ENCODE assay signal across 1 cellular context in genomic region chr12:12901158-12901791, GRCh38.
TF ChIP-seq lines count a peak whose summit lies in the region.

No MANE protein-coding gene starts in this region.

TF ChIP-seq in HEK293, 187 proteins besides CTCF, POLR2A, EP300 and RAD21 (continued from another document and continues in another):
- TF ChIP-seq HOXD13 (CRISPR knock-in tag; IDR thresholded peaks at IDR 0.05; ENCODE audit: borderline replicate concordance) (no peak), ZNF350 (tag by site-specific recombination; IDR thresholded peaks at IDR 0.05) (no peak), SETDB1 (IDR thresholded peaks at IDR 0.05; ENCODE audit: insufficient read length, low read length) (no peak), PRDM2 (tag by site-specific recombination; IDR thresholded peaks at IDR 0.05; ENCODE audit: borderline replicate concordance) (no peak), ZNF202 (tag by site-specific recombination; IDR thresholded peaks at IDR 0.05; ENCODE audit: borderline replicate concordance) (no peak), ZNF10 (tag by site-specific recombination; IDR thresholded peaks at IDR 0.05) (peak; percentile 80), SP7 (tag by site-specific recombination; IDR thresholded peaks at IDR 0.05) (peak; percentile 72), ZNF664 (tag by site-specific recombination; IDR thresholded peaks at IDR 0.05) (no peak), ZNF629 (tag by site-specific recombination; IDR thresholded peaks at IDR 0.05) (peak; percentile 33; the same call in 1 of the 2 replicates), ZNF692 (tag by site-specific recombination; IDR thresholded peaks at IDR 0.05) (0 out of 2 replicates have a peak, but pooled peaks have one; percentile 29), SP3 (tag by site-specific recombination; IDR thresholded peaks at IDR 0.05) (no peak), ZNF626 (tag by site-specific recombination; IDR thresholded peaks at IDR 0.05) (no peak), ZNF133 (tag by site-specific recombination; IDR thresholded peaks at IDR 0.05) (no peak), ZNF76 (tag by site-specific recombination; IDR thresholded peaks at IDR 0.05; ENCODE audit: borderline replicate concordance, low read depth) (no peak), ZNF423 (tag by site-specific recombination; IDR thresholded peaks at IDR 0.05) (no peak), GLI4 (tag by site-specific recombination; IDR thresholded peaks at IDR 0.05) (no peak), ZNF580 (tag by site-specific recombination; IDR thresholded peaks at IDR 0.05) (no peak; the same call in 1 of the 2 replicates), ZNF335 (tag by site-specific recombination; conservative IDR thresholded peaks at IDR 0.05) (0 out of 2 replicates have a peak, but pooled peaks have one; percentile 36), ZNF747 (tag by site-specific recombination; IDR thresholded peaks at IDR 0.05) (no peak), ZNF548 (tag by site-specific recombination; IDR thresholded peaks at IDR 0.05) (no peak), ELK4 (IDR thresholded peaks at IDR 0.05; ENCODE audit: borderline replicate concordance, low read depth, low read length) (no peak), ZNF398 (tag by site-specific recombination; IDR thresholded peaks at IDR 0.05) (no peak), ZNF221 (tag by site-specific recombination; IDR thresholded peaks at IDR 0.05; ENCODE audit: borderline replicate concordance) (no peak), ZNF302 (tag by site-specific recombination; IDR thresholded peaks at IDR 0.05; ENCODE audit: low read depth) (no peak), ZNF138 (tag by site-specific recombination; IDR thresholded peaks at IDR 0.05; ENCODE audit: borderline replicate concordance) (no peak), ZNF777 (tag by site-specific recombination; IDR thresholded peaks at IDR 0.05; ENCODE audit: borderline replicate concordance) (no peak), ZNF174 (tag by site-specific recombination; IDR thresholded peaks at IDR 0.05) (no peak), ZBTB48 (tag by site-specific recombination; IDR thresholded peaks at IDR 0.05) (no peak), ZNF324 (tag by site-specific recombination; IDR thresholded peaks at IDR 0.05) (0 out of 2 replicates have a peak, but pooled peaks have one; percentile 6), ZNF266 (tag by site-specific recombination; IDR thresholded peaks at IDR 0.05; ENCODE audit: low read depth) (no peak)
- TF ChIP-seq, protein P1, sequence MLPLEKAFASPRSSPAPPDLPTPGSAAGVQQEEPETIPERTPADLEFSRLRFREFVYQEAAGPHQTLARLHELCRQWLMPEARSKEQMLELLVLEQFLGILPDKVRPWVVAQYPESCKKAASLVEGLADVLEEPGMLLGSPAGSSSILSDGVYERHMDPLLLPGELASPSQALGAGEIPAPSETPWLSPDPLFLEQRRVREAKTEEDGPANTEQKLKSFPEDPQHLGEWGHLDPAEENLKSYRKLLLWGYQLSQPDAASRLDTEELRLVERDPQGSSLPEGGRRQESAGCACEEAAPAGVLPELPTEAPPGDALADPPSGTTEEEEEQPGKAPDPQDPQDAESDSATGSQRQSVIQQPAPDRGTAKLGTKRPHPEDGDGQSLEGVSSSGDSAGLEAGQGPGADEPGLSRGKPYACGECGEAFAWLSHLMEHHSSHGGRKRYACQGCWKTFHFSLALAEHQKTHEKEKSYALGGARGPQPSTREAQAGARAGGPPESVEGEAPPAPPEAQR (tag by site-specific recombination; IDR thresholded peaks at IDR 0.05): no peak
- TF ChIP-seq, protein P2, sequence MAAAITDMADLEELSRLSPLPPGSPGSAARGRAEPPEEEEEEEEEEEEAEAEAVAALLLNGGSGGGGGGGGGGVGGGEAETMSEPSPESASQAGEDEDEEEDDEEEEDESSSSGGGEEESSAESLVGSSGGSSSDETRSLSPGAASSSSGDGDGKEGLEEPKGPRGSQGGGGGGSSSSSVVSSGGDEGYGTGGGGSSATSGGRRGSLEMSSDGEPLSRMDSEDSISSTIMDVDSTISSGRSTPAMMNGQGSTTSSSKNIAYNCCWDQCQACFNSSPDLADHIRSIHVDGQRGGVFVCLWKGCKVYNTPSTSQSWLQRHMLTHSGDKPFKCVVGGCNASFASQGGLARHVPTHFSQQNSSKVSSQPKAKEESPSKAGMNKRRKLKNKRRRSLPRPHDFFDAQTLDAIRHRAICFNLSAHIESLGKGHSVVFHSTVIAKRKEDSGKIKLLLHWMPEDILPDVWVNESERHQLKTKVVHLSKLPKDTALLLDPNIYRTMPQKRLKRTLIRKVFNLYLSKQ (tag by site-specific recombination; IDR thresholded peaks at IDR 0.05; ENCODE audit: borderline replicate concordance): no peak
- TF ChIP-seq, protein P3, sequence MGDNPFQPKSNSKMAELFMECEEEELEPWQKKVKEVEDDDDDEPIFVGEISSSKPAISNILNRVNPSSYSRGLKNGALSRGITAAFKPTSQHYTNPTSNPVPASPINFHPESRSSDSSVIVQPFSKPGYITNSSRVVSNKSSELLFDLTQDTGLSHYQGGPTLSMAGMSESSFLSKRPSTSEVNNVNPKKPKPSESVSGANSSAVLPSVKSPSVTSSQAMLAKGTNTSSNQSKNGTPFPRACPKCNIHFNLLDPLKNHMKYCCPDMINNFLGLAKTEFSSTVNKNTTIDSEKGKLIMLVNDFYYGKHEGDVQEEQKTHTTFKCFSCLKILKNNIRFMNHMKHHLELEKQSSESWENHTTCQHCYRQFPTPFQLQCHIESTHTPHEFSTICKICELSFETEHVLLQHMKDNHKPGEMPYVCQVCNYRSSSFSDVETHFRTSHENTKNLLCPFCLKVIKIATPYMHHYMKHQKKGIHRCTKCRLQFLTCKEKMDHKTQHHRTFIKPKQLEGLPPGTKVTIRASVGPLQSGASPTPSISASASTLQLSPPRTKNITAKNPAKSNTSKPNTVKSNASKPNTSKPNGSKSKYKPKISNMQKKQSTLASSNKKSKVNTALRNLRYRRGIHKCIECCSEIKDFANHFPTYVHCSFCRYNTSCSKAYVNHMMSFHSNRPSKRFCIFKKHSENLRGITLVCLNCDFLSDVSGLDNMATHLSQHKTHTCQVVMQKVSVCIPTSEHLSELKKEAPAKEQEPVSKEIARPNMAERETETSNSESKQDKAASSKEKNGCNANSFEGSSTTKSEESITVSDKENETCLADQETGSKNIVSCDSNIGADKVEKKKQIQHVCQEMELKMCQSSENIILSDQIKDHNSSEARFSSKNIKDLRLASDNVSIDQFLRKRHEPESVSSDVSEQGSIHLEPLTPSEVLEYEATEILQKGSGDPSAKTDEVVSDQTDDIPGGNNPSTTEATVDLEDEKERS (tag by site-specific recombination; IDR thresholded peaks at IDR 0.05): no peak
- TF ChIP-seq, protein P4, sequence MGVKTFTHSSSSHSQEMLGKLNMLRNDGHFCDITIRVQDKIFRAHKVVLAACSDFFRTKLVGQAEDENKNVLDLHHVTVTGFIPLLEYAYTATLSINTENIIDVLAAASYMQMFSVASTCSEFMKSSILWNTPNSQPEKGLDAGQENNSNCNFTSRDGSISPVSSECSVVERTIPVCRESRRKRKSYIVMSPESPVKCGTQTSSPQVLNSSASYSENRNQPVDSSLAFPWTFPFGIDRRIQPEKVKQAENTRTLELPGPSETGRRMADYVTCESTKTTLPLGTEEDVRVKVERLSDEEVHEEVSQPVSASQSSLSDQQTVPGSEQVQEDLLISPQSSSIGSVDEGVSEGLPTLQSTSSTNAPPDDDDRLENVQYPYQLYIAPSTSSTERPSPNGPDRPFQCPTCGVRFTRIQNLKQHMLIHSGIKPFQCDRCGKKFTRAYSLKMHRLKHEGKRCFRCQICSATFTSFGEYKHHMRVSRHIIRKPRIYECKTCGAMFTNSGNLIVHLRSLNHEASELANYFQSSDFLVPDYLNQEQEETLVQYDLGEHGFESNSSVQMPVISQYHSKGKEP (tag by site-specific recombination; IDR thresholded peaks at IDR 0.05): no peak
- TF ChIP-seq, protein P5, sequence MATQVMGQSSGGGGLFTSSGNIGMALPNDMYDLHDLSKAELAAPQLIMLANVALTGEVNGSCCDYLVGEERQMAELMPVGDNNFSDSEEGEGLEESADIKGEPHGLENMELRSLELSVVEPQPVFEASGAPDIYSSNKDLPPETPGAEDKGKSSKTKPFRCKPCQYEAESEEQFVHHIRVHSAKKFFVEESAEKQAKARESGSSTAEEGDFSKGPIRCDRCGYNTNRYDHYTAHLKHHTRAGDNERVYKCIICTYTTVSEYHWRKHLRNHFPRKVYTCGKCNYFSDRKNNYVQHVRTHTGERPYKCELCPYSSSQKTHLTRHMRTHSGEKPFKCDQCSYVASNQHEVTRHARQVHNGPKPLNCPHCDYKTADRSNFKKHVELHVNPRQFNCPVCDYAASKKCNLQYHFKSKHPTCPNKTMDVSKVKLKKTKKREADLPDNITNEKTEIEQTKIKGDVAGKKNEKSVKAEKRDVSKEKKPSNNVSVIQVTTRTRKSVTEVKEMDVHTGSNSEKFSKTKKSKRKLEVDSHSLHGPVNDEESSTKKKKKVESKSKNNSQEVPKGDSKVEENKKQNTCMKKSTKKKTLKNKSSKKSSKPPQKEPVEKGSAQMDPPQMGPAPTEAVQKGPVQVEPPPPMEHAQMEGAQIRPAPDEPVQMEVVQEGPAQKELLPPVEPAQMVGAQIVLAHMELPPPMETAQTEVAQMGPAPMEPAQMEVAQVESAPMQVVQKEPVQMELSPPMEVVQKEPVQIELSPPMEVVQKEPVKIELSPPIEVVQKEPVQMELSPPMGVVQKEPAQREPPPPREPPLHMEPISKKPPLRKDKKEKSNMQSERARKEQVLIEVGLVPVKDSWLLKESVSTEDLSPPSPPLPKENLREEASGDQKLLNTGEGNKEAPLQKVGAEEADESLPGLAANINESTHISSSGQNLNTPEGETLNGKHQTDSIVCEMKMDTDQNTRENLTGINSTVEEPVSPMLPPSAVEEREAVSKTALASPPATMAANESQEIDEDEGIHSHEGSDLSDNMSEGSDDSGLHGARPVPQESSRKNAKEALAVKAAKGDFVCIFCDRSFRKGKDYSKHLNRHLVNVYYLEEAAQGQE (tag by site-specific recombination; IDR thresholded peaks at IDR 0.05): no peak
